Comparison of ENCODE assay signal across 17 cellular contexts in genomic region chr11:29208117-29208516, GRCh38.
"Had no signal": no experiment of that assay in that cellular context is flagged by ENCODE, and none has a peak within 500 bp of the region (broad histone marks: within the 10 kb centered on the region; RNA-seq: fewer than 3 reads in every experiment).

No MANE protein-coding gene starts in this region.

- H3K27ac Mint-ChIP-seq: endodermal cell; natural killer cell; progenitor cell of endocrine pancreas; stimulated activated naive CD8-positive, alpha-beta T cell treated with anti-CD3 and anti-CD28 coated beads, Interleukin-15, Interleukin-2, amounts not matched to agents 100 ng/mL and 50 ng/mL, for 24 hours; WTC11 had no signal

- H3K4me3 ChIP-seq: right lobe of liver, testis, upper lobe of right lung had no signal

- H3K4me3 Mint-ChIP-seq: endodermal cell; natural killer cell; stimulated activated naive CD8-positive, alpha-beta T cell treated with anti-CD3 and anti-CD28 coated beads, Interleukin-15, Interleukin-2, amounts not matched to agents 100 ng/mL and 50 ng/mL, for 24 hours; WTC11 had no signal

- H3K9me3 Mint-ChIP-seq: endodermal cell, WTC11 had no signal

- DNase-seq: activated CD4-positive, alpha-beta T cell treated with anti-CD3 and anti-CD28 coated beads, Interleukin-2, amount 50 U/mL, for 1 hour; activated naive CD4-positive, alpha-beta T cell treated with anti-CD3 and anti-CD28 coated beads, Interleukin-2, amount 50 U/mL, for 16 hours; activated T-cell treated with anti-CD3 and anti-CD28 coated beads, Interleukin-2, amount 50 U/mL, for 1 hour; amniotic stem cell; cerebellar nuclear complex; endodermal cell; foreskin fibroblast; head of caudate nucleus; natural killer cell; nucleus accumbens; right lobe of liver; stimulated activated CD4-positive, alpha-beta T cell treated with anti-CD3 and anti-CD28 coated beads, Interleukin-2, amount 100 ng/mL, for 48 hours; testis; upper lobe of right lung had no signal

- H3K36me3 ChIP-seq: right lobe of liver, upper lobe of right lung had no signal

- H3K27me3 Mint-ChIP-seq: progenitor cell of endocrine pancreas; stimulated activated naive CD8-positive, alpha-beta T cell treated with anti-CD3 and anti-CD28 coated beads, Interleukin-15, Interleukin-2, amounts not matched to agents 100 ng/mL and 50 ng/mL, for 24 hours had no signal

- H3K9me3 ChIP-seq: right lobe of liver, testis, upper lobe of right lung had no signal

- H3K4me1 ChIP-seq: right lobe of liver, testis, upper lobe of right lung had no signal

- H3K36me3 Mint-ChIP-seq: natural killer cell, WTC11 had no signal

- H3K27ac ChIP-seq: right lobe of liver, testis, upper lobe of right lung had no signal

- H3K27me3 ChIP-seq: right lobe of liver, testis, upper lobe of right lung had no signal

- ATAC-seq: natural killer cell, right lobe of liver, upper lobe of right lung, WTC11 had no signal

- H3K4me1 Mint-ChIP-seq: endodermal cell, natural killer cell, WTC11 had no signal
